ENCODE assay signal across 8 cellular contexts in genomic region chr1:28775121-28775942, GRCh38. TPM values are rescaled to one million over a fixed set of nuclear protein-coding genes. Genes with fewer than 3 reads are reported as not detected.
DNase-seq lines count a peak whose midpoint lies in the region; ATAC-seq and TF ChIP-seq lines count a peak whose summit lies in the region.

No MANE protein-coding gene starts in this region.

- POLR2A ChIA-PET in naive thymus-derived CD4-positive, alpha-beta T cell (lab: Charles Lee): interaction anchor here (0.6 to 2.5 kb wide), 15 partner anchors 8 to 1661 kb away, joined by 3 to 26 read pairs (median 5); partner anchors contain the start of genes RCC1, RNU11, SRSF4 and TAF12

- CTCF ChIA-PET in naive thymus-derived CD4-positive, alpha-beta T cell (lab: Charles Lee): interaction anchor here (0.6 to 2.2 kb wide), 10 partner anchors 9 to 425 kb away, joined by 3 to 22 read pairs (median 5); partner anchors contain the start of genes SRSF4, TAF12 and YTHDF2

- H3K27me3 ChIP-seq in naive thymus-derived CD4-positive, alpha-beta T cell (ENCODE audit: control insufficient read depth in 2 of 2, insufficient read depth in 2 of 2, low read length in 2 of 2): no peaks in the 10 kb centered on the region

- no peaks in the 10 kb centered on the region for H3K9me3 ChIP-seq in naive thymus-derived CD4-positive, alpha-beta T cell (ENCODE audit: control insufficient read depth in 2 of 3, low read length in 3 of 3)

- intact Hi-C loops in naive thymus-derived CD4-positive, alpha-beta T cell (cut with micrococcal nuclease): loop anchor here (1.0 to 10.0 kb wide), 3 partner anchors 38 to 409 kb away; partner anchors contain the start of genes SRSF4 (in 1 of the 2) and YTHDF2 (in 1 of the 2)

- peak overlapping the region; percentile 52 for H3K27ac ChIP-seq in naive thymus-derived CD4-positive, alpha-beta T cell (ENCODE audit: low read depth, low read length)

- peaks cover 0 to 6% (median 5%) of the 10 kb centered on the region in 3 experiments for H3K36me3 ChIP-seq in naive thymus-derived CD4-positive, alpha-beta T cell (ENCODE audit: control insufficient read depth in 2 of 3, insufficient read depth in 3 of 3, low read length in 3 of 3)

- peak overlapping the region; percentile 6 for H3K27ac Mint-ChIP-seq in activated T-cell treated with anti-CD3 and anti-CD28 coated beads, Interleukin-2, amount 50 U/mL, for 24 hours
- H3K27ac Mint-ChIP-seq in naive thymus-derived CD4-positive, alpha-beta T cell: peak overlapping the region; percentile 23 to 94 (median 87)
- H3K27ac Mint-ChIP-seq in stimulated activated memory B cell treated with anti-CD40 and anti-IgM and Interleukin-4, amounts not matched to agents 10 μg/mL and 1 μg/mL and 100 μg/mL, for 72 hours: no peak overlapping the region
- H3K27ac Mint-ChIP-seq in mesothelial cell of epicardium: no peak overlapping the region

- no peak for TF ChIP-seq CTCF in mesothelial cell of epicardium (IDR thresholded peaks at IDR 0.05; ENCODE audit: unreplicated experiment)

- peaks cover 31% of the 10 kb centered on the region for H3K36me3 Mint-ChIP-seq in activated T-cell treated with anti-CD3 and anti-CD28 coated beads, Interleukin-2, amount 50 U/mL, for 24 hours (ENCODE audit: low read depth)
- peaks cover 0 to 7% (median 0%) of the 10 kb centered on the region in 5 donors for H3K36me3 Mint-ChIP-seq in naive thymus-derived CD4-positive, alpha-beta T cell
- H3K36me3 Mint-ChIP-seq in stimulated activated memory B cell treated with anti-CD40 and anti-IgM and Interleukin-4, amounts not matched to agents 10 μg/mL and 1 μg/mL and 100 μg/mL, for 72 hours: peaks cover 6% of the 10 kb centered on the region
- peaks cover 7% of the 10 kb centered on the region for H3K36me3 Mint-ChIP-seq in mesothelial cell of epicardium

- H3K4me1 ChIP-seq in naive thymus-derived CD4-positive, alpha-beta T cell (ENCODE audit: control insufficient read depth in 2 of 2, insufficient read depth in 2 of 2, low read length in 2 of 2): peaks cover 6 to 8% of the 10 kb centered on the region in 2 donors

- DNase-seq in GM03348 (ENCODE audit: low spot score): peak; percentile 90
- peak; percentile 80 for DNase-seq in NCI-H2227 treated with DMSO at 0.1 percent for 48 hours (lab: John Stamatoyannopoulos, UW)
- peak; percentile 78 for DNase-seq in activated T-cell treated with anti-CD3 and anti-CD28 coated beads, Interleukin-2, amount 50 U/mL, for 24 hours
- DNase-seq in naive thymus-derived CD4-positive, alpha-beta T cell: peak; percentile 52 to 77 (median 68)
- DNase-seq in mesothelial cell of epicardium (ENCODE audit: low spot score in 2 of 2, unreplicated experiment in 2 of 2): no peak
- no peak for DNase-seq in H4 (ENCODE audit: low spot score)

- H3K4me3 Mint-ChIP-seq in activated T-cell treated with anti-CD3 and anti-CD28 coated beads, Interleukin-2, amount 50 U/mL, for 24 hours: peak overlapping the region; percentile 62
- peak overlapping the region; percentile 79 to 88 (median 84) for H3K4me3 Mint-ChIP-seq in naive thymus-derived CD4-positive, alpha-beta T cell
- peak overlapping the region; percentile 78 for H3K4me3 Mint-ChIP-seq in stimulated activated memory B cell treated with anti-CD40 and anti-IgM and Interleukin-4, amounts not matched to agents 10 μg/mL and 1 μg/mL and 100 μg/mL, for 72 hours
- no peak overlapping the region for H3K4me3 Mint-ChIP-seq in mesothelial cell of epicardium

- H3K4me3 ChIP-seq in naive thymus-derived CD4-positive, alpha-beta T cell (ENCODE audit: low read length): peak overlapping the region; percentile 63

- H3K4me1 Mint-ChIP-seq in activated T-cell treated with anti-CD3 and anti-CD28 coated beads, Interleukin-2, amount 50 U/mL, for 24 hours (ENCODE audit: low read depth): peaks cover 10% of the 10 kb centered on the region
- H3K4me1 Mint-ChIP-seq in naive thymus-derived CD4-positive, alpha-beta T cell: peaks cover 0 to 14% (median 12%) of the 10 kb centered on the region in 7 donors
- H3K4me1 Mint-ChIP-seq in stimulated activated memory B cell treated with anti-CD40 and anti-IgM and Interleukin-4, amounts not matched to agents 10 μg/mL and 1 μg/mL and 100 μg/mL, for 72 hours: no peaks in the 10 kb centered on the region
- no peaks in the 10 kb centered on the region for H3K4me1 Mint-ChIP-seq in mesothelial cell of epicardium

- ATAC-seq in esophagus mucosa: peak; percentile 92
- peak; percentile 91 for ATAC-seq in naive thymus-derived CD4-positive, alpha-beta T cell
- peak; percentile 90 for ATAC-seq in stimulated activated memory B cell treated with anti-CD40 and anti-IgM and Interleukin-4, amounts not matched to agents 10 μg/mL and 1 μg/mL and 100 μg/mL, for 72 hours

- H3K27me3 Mint-ChIP-seq in activated T-cell treated with anti-CD3 and anti-CD28 coated beads, Interleukin-2, amount 50 U/mL, for 24 hours: no peaks in the 10 kb centered on the region
- peaks cover 0 to 5% (median 0%) of the 10 kb centered on the region in 5 donors for H3K27me3 Mint-ChIP-seq in naive thymus-derived CD4-positive, alpha-beta T cell
- H3K27me3 Mint-ChIP-seq in stimulated activated memory B cell treated with anti-CD40 and anti-IgM and Interleukin-4, amounts not matched to agents 10 μg/mL and 1 μg/mL and 100 μg/mL, for 72 hours: no peaks in the 10 kb centered on the region
- H3K27me3 Mint-ChIP-seq in mesothelial cell of epicardium (ENCODE audit: low read depth): no peaks in the 10 kb centered on the region

- no peaks in the 10 kb centered on the region for H3K9me3 Mint-ChIP-seq in activated T-cell treated with anti-CD3 and anti-CD28 coated beads, Interleukin-2, amount 50 U/mL, for 24 hours
- no peaks in the 10 kb centered on the region for H3K9me3 Mint-ChIP-seq in naive thymus-derived CD4-positive, alpha-beta T cell
- H3K9me3 Mint-ChIP-seq in stimulated activated memory B cell treated with anti-CD40 and anti-IgM and Interleukin-4, amounts not matched to agents 10 μg/mL and 1 μg/mL and 100 μg/mL, for 72 hours: no peaks in the 10 kb centered on the region
- no peaks in the 10 kb centered on the region for H3K9me3 Mint-ChIP-seq in mesothelial cell of epicardium

RNA-seq across cellular contexts. Expression of gene OPRD1, which starts 36.6 kb away (rescaled TPM):
- not detected for total RNA-seq in esophagus mucosa
- not detected for total RNA-seq in naive thymus-derived CD4-positive, alpha-beta T cell
- polyA plus RNA-seq in naive thymus-derived CD4-positive, alpha-beta T cell: not detected
- 0.27 to 0.66 TPM (median 0.34 TPM) in 3 replicates for total RNA-seq in mesothelial cell of epicardium
- not detected in 2 replicates for total RNA-seq in H4 (2014; rRNA removed; shearing (Covaris generic))

RNA-seq across cellular contexts. Expression of gene YTHDF2, which starts 38.6 kb away (rescaled TPM):
- 61.2 TPM for total RNA-seq in esophagus mucosa
- 10 to 100 TPM; 64.5 to 72.0 (median 71.5) TPM for total RNA-seq in naive thymus-derived CD4-positive, alpha-beta T cell
- polyA plus RNA-seq in naive thymus-derived CD4-positive, alpha-beta T cell: 100 to 1,000 TPM; 113 to 139 TPM
- 130 to 144 TPM (median 137 TPM) in 3 replicates for total RNA-seq in mesothelial cell of epicardium
- 56.8 and 65.9 TPM in 2 replicates for total RNA-seq in H4 (2014; rRNA removed; shearing (Covaris generic))

Comparison
In these comparisons a context has a peak if more than half of its experiments do, and no peak if none do; other contexts are left out.
1. DNase-seq: peak in GM03348 (single experiment), NCI-H2227 treated with DMSO at 0.1 percent for 48 hours (single experiment), activated T-cell treated with anti-CD3 and anti-CD28 coated beads, Interleukin-2, amount 50 U/mL, for 24 hours (single experiment) and naive thymus-derived CD4-positive, alpha-beta T cell (9 of 9); none in mesothelial cell of epicardium (0 of 2) and H4 (single experiment).
2. H3K27ac Mint-ChIP-seq: peak in activated T-cell treated with anti-CD3 and anti-CD28 coated beads, Interleukin-2, amount 50 U/mL, for 24 hours (single experiment) and naive thymus-derived CD4-positive, alpha-beta T cell (9 of 9); none in stimulated activated memory B cell treated with anti-CD40 and anti-IgM and Interleukin-4, amounts not matched to agents 10 μg/mL and 1 μg/mL and 100 μg/mL, for 72 hours (single experiment) and mesothelial cell of epicardium (single experiment).
3. Peak in every context shown above with its lines, with median percentiles within 50 percentile points of each other: ATAC-seq.